9 cellular contexts compared by ENCODE assay signal in genomic region chr1:110674337-110675059, GRCh38. TPM values are rescaled to one million over a fixed set of nuclear protein-coding genes. Genes with fewer than 3 reads are reported as not detected.
DNase-seq lines count a peak whose midpoint lies in the region; ATAC-seq and TF ChIP-seq lines count a peak whose summit lies in the region.
"Had no signal": no experiment of that assay in that cellular context is flagged by ENCODE, and none has a peak within 500 bp of the region (broad histone marks: within the 10 kb centered on the region; RNA-seq: fewer than 3 reads in every experiment).

Gene KCNA3, minus strand, starts transcription at chr1:110674940. Its CDS starts 131 bp downstream, at chr1:110674809.

- H3K27ac ChIP-seq in stomach, result peak within 1 kb of the TSS; percentile 32 to 85 (median 58)
- H3K27ac ChIP-seq: SJSA1 had no signal

- H3K9me3 ChIP-seq in stomach, result peaks cover 0 to 17% (median 3%) of the 10 kb centered on the region in 4 donors

- CTCF ChIA-PET in activated CD8-positive, alpha-beta T cell treated with anti-CD3 and anti-CD28 coated beads, Interleukin-2, amount 10 ng/mL, durations not matched to agents 7 days and 5 days (lab: Charles Lee), result interaction anchor here (1.1 to 8.4 kb wide), 13 partner anchors 26 to 200 kb away, joined by 3 to 60 read pairs (median 11); no protein-coding TSS in a partner anchor

- no peaks in the 10 kb centered on the region for H3K27me3 Mint-ChIP-seq in activated CD8-positive, alpha-beta T cell treated with anti-CD3 and anti-CD28 coated beads, Interleukin-2, amount 10 ng/mL, durations not matched to agents 7 days and 5 days (ENCODE audit: low read depth)
- peaks cover 6% of the 10 kb centered on the region for H3K27me3 Mint-ChIP-seq in endothelial cell (ENCODE audit: unreplicated experiment)
- H3K27me3 Mint-ChIP-seq in neural crest cell (ENCODE audit: low read depth), result peaks cover 85% of the 10 kb centered on the region

- POLR2A ChIA-PET in activated CD8-positive, alpha-beta T cell treated with anti-CD3 and anti-CD28 coated beads, Interleukin-2, amount 10 ng/mL, durations not matched to agents 7 days and 5 days (lab: Charles Lee), result interaction anchor here (1.1 to 7.0 kb wide), 12 partner anchors 27 to 336 kb away, joined by 3 to 118 read pairs (median 15); partner anchors contain the start of genes CD53 and RBM15

- DNase-seq in NCI-H1105 treated with DMSO at 0.1 percent for 48 hours (lab: John Stamatoyannopoulos, UW), result peak; percentile 65
- DNase-seq in activated CD8-positive, alpha-beta T cell treated with anti-CD3 and anti-CD28 coated beads, Interleukin-2, amount 10 ng/mL, durations not matched to agents 7 days and 5 days, result peak; percentile 77
- peak; percentile 42 for DNase-seq in endothelial cell (ENCODE audit: low spot score)
- DNase-seq in neural crest cell (ENCODE audit: low read depth, low spot score), result peak; percentile 66
- DNase-seq in stomach, result peak; percentile 44

- H3K36me3 Mint-ChIP-seq in activated CD8-positive, alpha-beta T cell treated with anti-CD3 and anti-CD28 coated beads, Interleukin-2, amount 10 ng/mL, durations not matched to agents 7 days and 5 days (ENCODE audit: low read depth), result peaks cover 48% of the 10 kb centered on the region
- peaks cover 4% of the 10 kb centered on the region for H3K36me3 Mint-ChIP-seq in endothelial cell (ENCODE audit: low read depth, unreplicated experiment)
- peaks cover 4% of the 10 kb centered on the region for H3K36me3 Mint-ChIP-seq in neural crest cell (ENCODE audit: low read depth)

- H3K4me3 Mint-ChIP-seq in activated CD8-positive, alpha-beta T cell treated with anti-CD3 and anti-CD28 coated beads, Interleukin-2, amount 10 ng/mL, durations not matched to agents 7 days and 5 days, result peak within 1 kb of the TSS; percentile 95
- H3K4me3 Mint-ChIP-seq in endothelial cell (ENCODE audit: unreplicated experiment), result peak within 1 kb of the TSS; percentile 87
- peak within 1 kb of the TSS; percentile 76 for H3K4me3 Mint-ChIP-seq in neural crest cell

- 3% methylated on average over 67 to 95 of the region's 97 CpGs; no CpG with 5 or more reads in 1 of the 5 donors for WGBS in stomach, 5 donors

- no peak for TF ChIP-seq EP300 in stomach (IDR thresholded peaks at IDR 0.05)

- H3K4me1 ChIP-seq in stomach, result peaks cover 15 to 23% (median 17%) of the 10 kb centered on the region in 4 donors
- H3K4me1 ChIP-seq: SJSA1 had no signal

- peaks cover 33% of the 10 kb centered on the region for H3K4me1 Mint-ChIP-seq in activated CD8-positive, alpha-beta T cell treated with anti-CD3 and anti-CD28 coated beads, Interleukin-2, amount 10 ng/mL, durations not matched to agents 7 days and 5 days (ENCODE audit: low read depth)
- H3K4me1 Mint-ChIP-seq in endothelial cell (ENCODE audit: unreplicated experiment) (peaks cover 10% of the 10 kb centered on the region), neural crest cell (peaks cover 30% of the 10 kb centered on the region)

- no peak for TF ChIP-seq CTCF in endothelial cell (IDR thresholded peaks at IDR 0.05; ENCODE audit: unreplicated experiment)
- TF ChIP-seq CTCF in neural crest cell (conservative IDR thresholded peaks at IDR 0.05), result peak; percentile 21
- no peak for TF ChIP-seq CTCF in stomach (IDR thresholded peaks at IDR 0.05)

- no peaks in the 10 kb centered on the region for H3K9me3 Mint-ChIP-seq in activated CD8-positive, alpha-beta T cell treated with anti-CD3 and anti-CD28 coated beads, Interleukin-2, amount 10 ng/mL, durations not matched to agents 7 days and 5 days (ENCODE audit: insufficient read depth)
- no peaks in the 10 kb centered on the region for H3K9me3 Mint-ChIP-seq in endothelial cell (ENCODE audit: unreplicated experiment)
- H3K9me3 Mint-ChIP-seq in neural crest cell, result no peaks in the 10 kb centered on the region

- H3K4me3 ChIP-seq in stomach, result peak within 1 kb of the TSS; percentile 50 to 64 (median 54)
- H3K4me3 ChIP-seq: SJSA1 had no signal

- H3K36me3 ChIP-seq in stomach, result no peaks in the 10 kb centered on the region
- H3K36me3 ChIP-seq: SJSA1 had no signal

- TF ChIP-seq POLR2A in stomach (IDR thresholded peaks at IDR 0.05), result no peak

- ATAC-seq in GM18498 (IDR thresholded peaks at IDR 0.05; ENCODE audit: unreplicated experiment), result peak; percentile 47
- peak; percentile 43 for ATAC-seq in activated CD8-positive, alpha-beta T cell treated with anti-CD3 and anti-CD28 coated beads, Interleukin-2, amount 10 ng/mL, durations not matched to agents 7 days and 5 days
- no peak for ATAC-seq in GM18517 (IDR thresholded peaks at IDR 0.05; ENCODE audit: unreplicated experiment)
- no peak for ATAC-seq in HG02973 (IDR thresholded peaks at IDR 0.05; ENCODE audit: unreplicated experiment)

- peaks cover 17 to 79% (median 32%) of the 10 kb centered on the region in 3 donors for H3K27me3 ChIP-seq in stomach

- peak within 1 kb of the TSS; percentile 91 for H3K27ac Mint-ChIP-seq in activated CD8-positive, alpha-beta T cell treated with anti-CD3 and anti-CD28 coated beads, Interleukin-2, amount 10 ng/mL, durations not matched to agents 7 days and 5 days
- no peak within 1 kb of the TSS for H3K27ac Mint-ChIP-seq in endothelial cell (ENCODE audit: unreplicated experiment)
- no peak within 1 kb of the TSS for H3K27ac Mint-ChIP-seq in neural crest cell (ENCODE audit: unreplicated experiment)

- intact Hi-C loops in stomach (cut with DNase I; ENCODE audit: low total_unique reads), result no loop called here

RNA-seq across cellular contexts. Expression of gene KCNA3, which starts in this region (rescaled TPM):
- total RNA-seq in activated CD8-positive, alpha-beta T cell treated with anti-CD3 and anti-CD28 coated beads, Interleukin-2, amount 10 ng/mL, durations not matched to agents 7 days and 5 days, result 10 to 100 TPM; 49.0 to 49.3 TPM
- 0.26 TPM for total RNA-seq in endothelial cell (ENCODE audit: unreplicated experiment)
- 2.8 TPM in 2 replicates for total RNA-seq in neural crest cell
- total RNA-seq in stomach, result 10 to 100 TPM in 1 of 5 donors, 1 to 10 TPM in 1, under 1 TPM in 2, not detected in 1; 0.73 to 11.9 (median 3.3) TPM
- not detected for polyA plus RNA-seq in stomach
- total RNA-seq: SJSA1 had no signal

Comparison
In these comparisons a context has a peak if more than half of its experiments do, and no peak if none do; other contexts are left out.
1. Peak in DNase-seq in endothelial cell; RNA of the gene not detected or under 1 TPM.
2. ATAC-seq: peak in GM18498 (single experiment) and activated CD8-positive, alpha-beta T cell treated with anti-CD3 and anti-CD28 coated beads, Interleukin-2, amount 10 ng/mL, durations not matched to agents 7 days and 5 days (single experiment); none in GM18517 (single experiment) and HG02973 (single experiment).
3. Peak in every context shown above with its lines, with median percentiles within 50 percentile points of each other: DNase-seq and H3K4me3 Mint-ChIP-seq.